8 cellular contexts compared by ENCODE assay signal in genomic region chr10:3067045-3067858, GRCh38. TPM values are rescaled to one million over a fixed set of nuclear protein-coding genes. Genes with fewer than 3 reads are reported as not detected.
DNase-seq lines count a peak whose midpoint lies in the region; ATAC-seq and TF ChIP-seq lines count a peak whose summit lies in the region.

Gene PFKP, plus strand, starts transcription at chr10:3067548. Its CDS starts 48 bp downstream, at chr10:3067596.

- no peaks in the 10 kb centered on the region for H3K9me3 Mint-ChIP-seq in endothelial cell (ENCODE audit: unreplicated experiment)
- H3K9me3 Mint-ChIP-seq in stimulated activated naive B cell treated with anti-CD40 and anti-IgM and Interleukin-4, amounts not matched to agents 10 μg/mL and 1 μg/mL and 100 μg/mL, for 72 hours = peaks cover 0 to 1% of the 10 kb centered on the region in 2 donors

- H3K36me3 Mint-ChIP-seq in endothelial cell (ENCODE audit: low read depth, unreplicated experiment) = peaks cover 6% of the 10 kb centered on the region
- H3K36me3 Mint-ChIP-seq in stimulated activated naive B cell treated with anti-CD40 and anti-IgM and Interleukin-4, amounts not matched to agents 10 μg/mL and 1 μg/mL and 100 μg/mL, for 72 hours = peaks cover 28 to 31% of the 10 kb centered on the region in 2 donors

- peak within 1 kb of the TSS; percentile 87 for H3K4me3 Mint-ChIP-seq in endothelial cell (ENCODE audit: unreplicated experiment)
- peak within 1 kb of the TSS; percentile 92 to 96 for H3K4me3 Mint-ChIP-seq in stimulated activated naive B cell treated with anti-CD40 and anti-IgM and Interleukin-4, amounts not matched to agents 10 μg/mL and 1 μg/mL and 100 μg/mL, for 72 hours

- H3K4me3 ChIP-seq in GM08714 (ENCODE audit: low read length) (peak within 1 kb of the TSS; percentile 95), mucosa of stomach (ENCODE audit: low read length) (peak within 1 kb of the TSS; percentile 62)

- ATAC-seq in GM21723 (IDR thresholded peaks at IDR 0.05; ENCODE audit: unreplicated experiment) (peak; percentile 64), GM18873 (IDR thresholded peaks at IDR 0.05; ENCODE audit: low FRiP score, unreplicated experiment) (no peak)
- peak; percentile 54 to 69 for ATAC-seq in stimulated activated naive B cell treated with anti-CD40 and anti-IgM and Interleukin-4, amounts not matched to agents 10 μg/mL and 1 μg/mL and 100 μg/mL, for 72 hours (replicated peaks)

- H3K9ac ChIP-seq in mucosa of stomach (ENCODE audit: low read length) = peak within 1 kb of the TSS; percentile 83

- H3K27me3 Mint-ChIP-seq in endothelial cell (ENCODE audit: unreplicated experiment) = peaks cover 19% of the 10 kb centered on the region
- peaks cover 5 to 18% of the 10 kb centered on the region in 2 donors for H3K27me3 Mint-ChIP-seq in stimulated activated naive B cell treated with anti-CD40 and anti-IgM and Interleukin-4, amounts not matched to agents 10 μg/mL and 1 μg/mL and 100 μg/mL, for 72 hours

- peak; percentile 30 for DNase-seq in M059J (ENCODE audit: low read depth)
- peak; percentile 86 for DNase-seq in activated CD8-positive, alpha-beta memory T cell treated with anti-CD3 and anti-CD28 coated beads for 24 hours
- DNase-seq in endothelial cell (ENCODE audit: low spot score) = peak; percentile 33
- peak; percentile 27 for DNase-seq in stimulated activated naive B cell treated with anti-CD40 and anti-IgM and Interleukin-4, amounts not matched to agents 10 μg/mL and 1 μg/mL and 100 μg/mL, for 72 hours

- no peaks in the 10 kb centered on the region for H3K36me3 ChIP-seq in mucosa of stomach (ENCODE audit: control insufficient read depth, insufficient read depth, low read length)

- peaks cover 8% of the 10 kb centered on the region for H3K27me3 ChIP-seq in mucosa of stomach (ENCODE audit: control insufficient read depth, insufficient read depth, low read length)

- TF ChIP-seq CTCF in endothelial cell (IDR thresholded peaks at IDR 0.05; ENCODE audit: unreplicated experiment) = no peak

- H3K9me3 ChIP-seq in mucosa of stomach (ENCODE audit: control insufficient read depth, low read length) = no peaks in the 10 kb centered on the region

- peaks cover 9% of the 10 kb centered on the region for H3K4me1 Mint-ChIP-seq in endothelial cell (ENCODE audit: unreplicated experiment)
- H3K4me1 Mint-ChIP-seq in stimulated activated naive B cell treated with anti-CD40 and anti-IgM and Interleukin-4, amounts not matched to agents 10 μg/mL and 1 μg/mL and 100 μg/mL, for 72 hours = peaks cover 27 to 54% of the 10 kb centered on the region in 2 donors

- H3K27ac Mint-ChIP-seq in endothelial cell (ENCODE audit: unreplicated experiment) = no peak within 1 kb of the TSS
- peak within 1 kb of the TSS; percentile 94 for H3K27ac Mint-ChIP-seq in stimulated activated naive B cell treated with anti-CD40 and anti-IgM and Interleukin-4, amounts not matched to agents 10 μg/mL and 1 μg/mL and 100 μg/mL, for 72 hours

- H3K4me1 ChIP-seq in mucosa of stomach (ENCODE audit: control insufficient read depth, insufficient read depth, low read length) = peaks cover 26% of the 10 kb centered on the region

RNA-seq across cellular contexts. Expression of gene PFKP, which starts in this region (rescaled TPM):
- total RNA-seq in M059J (2014; rRNA removed; shearing (Covaris generic)) = 104 and 158 TPM in 2 replicates
- 52.3 TPM for total RNA-seq in endothelial cell (ENCODE audit: unreplicated experiment)

Comparison
In these comparisons a context has a peak if more than half of its experiments do, and no peak if none do; other contexts are left out.
1. DNase-seq: peak in every context shown above with its lines; median percentile 86 in activated CD8-positive, alpha-beta memory T cell treated with anti-CD3 and anti-CD28 coated beads for 24 hours; 33 in endothelial cell; 30 in M059J; 27 in stimulated activated naive B cell treated with anti-CD40 and anti-IgM and Interleukin-4, amounts not matched to agents 10 μg/mL and 1 μg/mL and 100 μg/mL, for 72 hours.